1 cellular context compared by ENCODE assay signal in the genomic region with DNA sequence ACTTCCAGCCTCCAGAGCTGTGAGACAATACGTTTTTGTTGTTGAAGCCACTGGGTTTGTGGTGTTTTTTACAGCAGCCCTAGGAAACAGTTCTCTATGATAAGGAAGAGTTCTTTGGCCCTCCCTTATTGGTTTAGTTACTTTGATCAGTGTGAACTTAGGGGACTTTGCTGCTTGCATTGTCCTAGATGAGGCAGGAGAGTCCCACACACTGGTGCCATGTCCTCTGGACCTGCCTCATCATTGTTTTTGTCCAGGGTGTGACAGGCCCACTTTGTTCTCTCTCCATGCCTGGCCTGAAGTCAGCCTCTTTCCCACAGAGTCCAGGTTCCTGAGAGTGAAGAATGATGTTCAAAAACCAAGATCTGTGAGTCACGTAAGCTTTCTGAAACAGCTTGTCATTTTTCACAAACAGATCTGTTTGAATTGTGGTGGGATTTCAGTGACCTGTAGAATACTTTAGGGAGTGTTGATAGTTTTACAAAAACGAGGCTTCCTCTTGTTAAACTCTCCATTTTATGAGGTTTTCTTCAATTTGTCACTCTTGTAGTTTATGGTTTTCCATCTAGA.
TF ChIP-seq lines count a peak whose summit lies in the region.

No MANE protein-coding gene starts in this region.

TF ChIP-seq in HepG2, 621 proteins besides CTCF, POLR2A, EP300 and RAD21 (continued from another document and continues in another):
- TF ChIP-seq ARID2 (CRISPR knock-in tag; IDR thresholded peaks at IDR 0.05; ENCODE audit: borderline replicate concordance) (no peak), ZNF205 (CRISPR knock-in tag; IDR thresholded peaks at IDR 0.05) (no peak), JUND (CRISPR knock-in tag; IDR thresholded peaks at IDR 0.05) (no peak), SOX6 (IDR thresholded peaks at IDR 0.05) (no peak), SOX6 (CRISPR knock-in tag; IDR thresholded peaks at IDR 0.05) (peak; percentile 85), ZFP82 (CRISPR knock-in tag; IDR thresholded peaks at IDR 0.05; ENCODE audit: borderline replicate concordance) (no peak), ZNF34 (CRISPR knock-in tag; IDR thresholded peaks at IDR 0.05; ENCODE audit: borderline replicate concordance) (no peak), ZNF597 (CRISPR knock-in tag; IDR thresholded peaks at IDR 0.05) (no peak), ZNF101 (CRISPR knock-in tag; IDR thresholded peaks at IDR 0.05; ENCODE audit: borderline replicate concordance, low read depth) (no peak), ZNF709 (CRISPR knock-in tag; IDR thresholded peaks at IDR 0.05) (no peak), PCBP2 (optimal IDR thresholded peaks at IDR 0.05; ENCODE audit: low read depth, low read length, poor library complexity, severe bottlenecking) (no peak), CBX5 (CRISPR knock-in tag; IDR thresholded peaks at IDR 0.05; ENCODE audit: borderline replicate concordance) (no peak), ARNTL (CRISPR knock-in tag; IDR thresholded peaks at IDR 0.05) (no peak), ZSCAN29 (CRISPR knock-in tag; conservative IDR thresholded peaks at IDR 0.05) (no peak), TRIM24 (CRISPR knock-in tag; IDR thresholded peaks at IDR 0.05) (no peak), KDM5A (IDR thresholded peaks at IDR 0.05; ENCODE audit: borderline replicate concordance, low read length) (no peak), FOXO1 (CRISPR knock-in tag; IDR thresholded peaks at IDR 0.05) (peak; percentile 24; the same call in 1 of the 2 replicates), ZNF143 (CRISPR knock-in tag; IDR thresholded peaks at IDR 0.05) (no peak), SAP130 (CRISPR knock-in tag; IDR thresholded peaks at IDR 0.05; ENCODE audit: low read depth) (no peak), SP5 (CRISPR knock-in tag; IDR thresholded peaks at IDR 0.05; ENCODE audit: borderline replicate concordance, low read depth) (peak; percentile 76; the same call in 1 of the 2 replicates), EHMT2 (IDR thresholded peaks at IDR 0.05; ENCODE audit: borderline replicate concordance, low read depth, low read length) (peak; percentile 47; the same call in 1 of the 2 replicates), TP53 (CRISPR knock-in tag; conservative IDR thresholded peaks at IDR 0.05) (no peak), GFI1 (CRISPR knock-in tag; IDR thresholded peaks at IDR 0.05; ENCODE audit: borderline replicate concordance) (no peak), IRF9 (CRISPR knock-in tag; IDR thresholded peaks at IDR 0.05; ENCODE audit: borderline replicate concordance) (no peak), NFKBIZ (CRISPR knock-in tag; IDR thresholded peaks at IDR 0.05) (no peak), RXRB (CRISPR knock-in tag; IDR thresholded peaks at IDR 0.05; ENCODE audit: borderline replicate concordance) (no peak), ZBTB43 (CRISPR knock-in tag; conservative IDR thresholded peaks at IDR 0.05) (0 out of 2 replicates have a peak, but pooled peaks have one; percentile 39), ZNF234 (CRISPR knock-in tag; conservative IDR thresholded peaks at IDR 0.05) (no peak), MXI1 (IDR thresholded peaks at IDR 0.05; ENCODE audit: borderline replicate concordance, low read depth, low read length) (no peak), PHF8 (CRISPR knock-in tag; IDR thresholded peaks at IDR 0.05) (no peak), LCORL (IDR thresholded peaks at IDR 0.05) (no peak), LCORL (CRISPR knock-in tag; IDR thresholded peaks at IDR 0.05) (peak; percentile 36; the same call in 1 of the 2 replicates), MTA3 (CRISPR knock-in tag; IDR thresholded peaks at IDR 0.05) (no peak), THYN1 (CRISPR knock-in tag; IDR thresholded peaks at IDR 0.05; ENCODE audit: borderline replicate concordance, low read depth) (no peak), ELF4 (CRISPR knock-in tag; IDR thresholded peaks at IDR 0.05; ENCODE audit: borderline replicate concordance) (no peak), TBL1XR1 (IDR thresholded peaks at IDR 0.05; ENCODE audit: borderline replicate concordance, low read length, partially characterized antibody) (no peak), MYNN (CRISPR knock-in tag; IDR thresholded peaks at IDR 0.05; ENCODE audit: low read depth) (no peak), DPF2 (CRISPR knock-in tag; IDR thresholded peaks at IDR 0.05; ENCODE audit: borderline replicate concordance, low read depth) (0 out of 2 replicates have a peak, but pooled peaks have one; percentile 31), FOXP1 (IDR thresholded peaks at IDR 0.05) (no peak), FOXP1 (CRISPR knock-in tag; IDR thresholded peaks at IDR 0.05) (no peak), ZNF614 (CRISPR knock-in tag; IDR thresholded peaks at IDR 0.05; ENCODE audit: borderline replicate concordance) (no peak)
- TF ChIP-seq, protein P1, sequence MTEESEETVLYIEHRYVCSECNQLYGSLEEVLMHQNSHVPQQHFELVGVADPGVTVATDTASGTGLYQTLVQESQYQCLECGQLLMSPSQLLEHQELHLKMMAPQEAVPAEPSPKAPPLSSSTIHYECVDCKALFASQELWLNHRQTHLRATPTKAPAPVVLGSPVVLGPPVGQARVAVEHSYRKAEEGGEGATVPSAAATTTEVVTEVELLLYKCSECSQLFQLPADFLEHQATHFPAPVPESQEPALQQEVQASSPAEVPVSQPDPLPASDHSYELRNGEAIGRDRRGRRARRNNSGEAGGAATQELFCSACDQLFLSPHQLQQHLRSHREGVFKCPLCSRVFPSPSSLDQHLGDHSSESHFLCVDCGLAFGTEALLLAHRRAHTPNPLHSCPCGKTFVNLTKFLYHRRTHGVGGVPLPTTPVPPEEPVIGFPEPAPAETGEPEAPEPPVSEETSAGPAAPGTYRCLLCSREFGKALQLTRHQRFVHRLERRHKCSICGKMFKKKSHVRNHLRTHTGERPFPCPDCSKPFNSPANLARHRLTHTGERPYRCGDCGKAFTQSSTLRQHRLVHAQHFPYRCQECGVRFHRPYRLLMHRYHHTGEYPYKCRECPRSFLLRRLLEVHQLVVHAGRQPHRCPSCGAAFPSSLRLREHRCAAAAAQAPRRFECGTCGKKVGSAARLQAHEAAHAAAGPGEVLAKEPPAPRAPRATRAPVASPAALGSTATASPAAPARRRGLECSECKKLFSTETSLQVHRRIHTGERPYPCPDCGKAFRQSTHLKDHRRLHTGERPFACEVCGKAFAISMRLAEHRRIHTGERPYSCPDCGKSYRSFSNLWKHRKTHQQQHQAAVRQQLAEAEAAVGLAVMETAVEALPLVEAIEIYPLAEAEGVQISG (CRISPR knock-in tag; IDR thresholded peaks at IDR 0.05), result peak; percentile 48; the same call in 1 of the 2 replicates
- TF ChIP-seq, protein P2, sequence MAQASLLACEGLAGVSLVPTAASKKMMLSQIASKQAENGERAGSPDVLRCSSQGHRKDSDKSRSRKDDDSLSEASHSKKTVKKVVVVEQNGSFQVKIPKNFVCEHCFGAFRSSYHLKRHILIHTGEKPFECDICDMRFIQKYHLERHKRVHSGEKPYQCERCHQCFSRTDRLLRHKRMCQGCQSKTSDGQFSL (CRISPR knock-in tag; IDR thresholded peaks at IDR 0.05), result no peak
- TF ChIP-seq, protein P3, sequence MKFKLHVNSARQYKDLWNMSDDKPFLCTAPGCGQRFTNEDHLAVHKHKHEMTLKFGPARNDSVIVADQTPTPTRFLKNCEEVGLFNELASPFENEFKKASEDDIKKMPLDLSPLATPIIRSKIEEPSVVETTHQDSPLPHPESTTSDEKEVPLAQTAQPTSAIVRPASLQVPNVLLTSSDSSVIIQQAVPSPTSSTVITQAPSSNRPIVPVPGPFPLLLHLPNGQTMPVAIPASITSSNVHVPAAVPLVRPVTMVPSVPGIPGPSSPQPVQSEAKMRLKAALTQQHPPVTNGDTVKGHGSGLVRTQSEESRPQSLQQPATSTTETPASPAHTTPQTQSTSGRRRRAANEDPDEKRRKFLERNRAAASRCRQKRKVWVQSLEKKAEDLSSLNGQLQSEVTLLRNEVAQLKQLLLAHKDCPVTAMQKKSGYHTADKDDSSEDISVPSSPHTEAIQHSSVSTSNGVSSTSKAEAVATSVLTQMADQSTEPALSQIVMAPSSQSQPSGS (CRISPR knock-in tag; IDR thresholded peaks at IDR 0.05), result no peak
- TF ChIP-seq, protein P4, sequence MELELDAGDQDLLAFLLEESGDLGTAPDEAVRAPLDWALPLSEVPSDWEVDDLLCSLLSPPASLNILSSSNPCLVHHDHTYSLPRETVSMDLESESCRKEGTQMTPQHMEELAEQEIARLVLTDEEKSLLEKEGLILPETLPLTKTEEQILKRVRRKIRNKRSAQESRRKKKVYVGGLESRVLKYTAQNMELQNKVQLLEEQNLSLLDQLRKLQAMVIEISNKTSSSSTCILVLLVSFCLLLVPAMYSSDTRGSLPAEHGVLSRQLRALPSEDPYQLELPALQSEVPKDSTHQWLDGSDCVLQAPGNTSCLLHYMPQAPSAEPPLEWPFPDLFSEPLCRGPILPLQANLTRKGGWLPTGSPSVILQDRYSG (CRISPR knock-in tag; IDR thresholded peaks at IDR 0.05), result no peak
- TF ChIP-seq, protein P5, sequence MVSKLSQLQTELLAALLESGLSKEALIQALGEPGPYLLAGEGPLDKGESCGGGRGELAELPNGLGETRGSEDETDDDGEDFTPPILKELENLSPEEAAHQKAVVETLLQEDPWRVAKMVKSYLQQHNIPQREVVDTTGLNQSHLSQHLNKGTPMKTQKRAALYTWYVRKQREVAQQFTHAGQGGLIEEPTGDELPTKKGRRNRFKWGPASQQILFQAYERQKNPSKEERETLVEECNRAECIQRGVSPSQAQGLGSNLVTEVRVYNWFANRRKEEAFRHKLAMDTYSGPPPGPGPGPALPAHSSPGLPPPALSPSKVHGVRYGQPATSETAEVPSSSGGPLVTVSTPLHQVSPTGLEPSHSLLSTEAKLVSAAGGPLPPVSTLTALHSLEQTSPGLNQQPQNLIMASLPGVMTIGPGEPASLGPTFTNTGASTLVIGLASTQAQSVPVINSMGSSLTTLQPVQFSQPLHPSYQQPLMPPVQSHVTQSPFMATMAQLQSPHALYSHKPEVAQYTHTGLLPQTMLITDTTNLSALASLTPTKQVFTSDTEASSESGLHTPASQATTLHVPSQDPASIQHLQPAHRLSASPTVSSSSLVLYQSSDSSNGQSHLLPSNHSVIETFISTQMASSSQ (IDR thresholded peaks at IDR 0.05; ENCODE audit: low read depth), result no peak
- TF ChIP-seq, protein P5 (CRISPR knock-in tag; IDR thresholded peaks at IDR 0.05; ENCODE audit: borderline replicate concordance), result no peak
- TF ChIP-seq, protein P6, sequence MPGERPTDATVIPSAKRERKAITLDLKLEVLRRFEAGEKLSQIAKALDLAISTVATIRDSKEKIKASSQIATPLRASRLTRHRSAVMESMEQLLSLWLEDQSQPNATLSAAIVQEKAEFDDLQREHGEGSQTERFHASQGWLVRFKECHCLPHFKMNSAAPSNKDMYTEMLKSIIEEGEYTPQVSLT (CRISPR knock-in tag; IDR thresholded peaks at IDR 0.05; ENCODE audit: borderline replicate concordance, low read depth), result no peak
- TF ChIP-seq, protein P7, sequence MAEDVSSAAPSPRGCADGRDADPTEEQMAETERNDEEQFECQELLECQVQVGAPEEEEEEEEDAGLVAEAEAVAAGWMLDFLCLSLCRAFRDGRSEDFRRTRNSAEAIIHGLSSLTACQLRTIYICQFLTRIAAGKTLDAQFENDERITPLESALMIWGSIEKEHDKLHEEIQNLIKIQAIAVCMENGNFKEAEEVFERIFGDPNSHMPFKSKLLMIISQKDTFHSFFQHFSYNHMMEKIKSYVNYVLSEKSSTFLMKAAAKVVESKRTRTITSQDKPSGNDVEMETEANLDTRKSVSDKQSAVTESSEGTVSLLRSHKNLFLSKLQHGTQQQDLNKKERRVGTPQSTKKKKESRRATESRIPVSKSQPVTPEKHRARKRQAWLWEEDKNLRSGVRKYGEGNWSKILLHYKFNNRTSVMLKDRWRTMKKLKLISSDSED (CRISPR knock-in tag; IDR thresholded peaks at IDR 0.05), result no peak
- TF ChIP-seq, protein P8, sequence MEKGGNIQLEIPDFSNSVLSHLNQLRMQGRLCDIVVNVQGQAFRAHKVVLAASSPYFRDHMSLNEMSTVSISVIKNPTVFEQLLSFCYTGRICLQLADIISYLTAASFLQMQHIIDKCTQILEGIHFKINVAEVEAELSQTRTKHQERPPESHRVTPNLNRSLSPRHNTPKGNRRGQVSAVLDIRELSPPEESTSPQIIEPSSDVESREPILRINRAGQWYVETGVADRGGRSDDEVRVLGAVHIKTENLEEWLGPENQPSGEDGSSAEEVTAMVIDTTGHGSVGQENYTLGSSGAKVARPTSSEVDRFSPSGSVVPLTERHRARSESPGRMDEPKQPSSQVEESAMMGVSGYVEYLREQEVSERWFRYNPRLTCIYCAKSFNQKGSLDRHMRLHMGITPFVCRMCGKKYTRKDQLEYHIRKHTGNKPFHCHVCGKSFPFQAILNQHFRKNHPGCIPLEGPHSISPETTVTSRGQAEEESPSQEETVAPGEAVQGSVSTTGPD (CRISPR knock-in tag; IDR thresholded peaks at IDR 0.05), result no peak
